ENCODE assay signal across 25 cellular contexts in genomic region chr17:10304758-10305300, GRCh38.
"Had no signal": no experiment of that assay in that cellular context is flagged by ENCODE, and none has a peak within 500 bp of the region (broad histone marks: within the 10 kb centered on the region; RNA-seq: fewer than 3 reads in every experiment).

No MANE protein-coding gene starts in this region.

- H3K27ac ChIP-seq: brain microvascular endothelial cell, coronary artery, dorsolateral prefrontal cortex, esophagus muscularis mucosa, foreskin keratinocyte, gastrocnemius medialis had no signal

- H3K27me3 Mint-ChIP-seq: activated CD4-positive, alpha-beta T cell treated with anti-CD3 and anti-CD28 coated beads, Interleukin-2, amount 10 ng/mL, durations not matched to agents 24 days and 14 days; activated naive CD4-positive, alpha-beta T cell treated with anti-CD3 and anti-CD28 coated beads, Interleukin-2, amount 10 ng/mL, durations not matched to agents 7 days and 5 days had no signal

- H3K36me3 ChIP-seq: brain microvascular endothelial cell, esophagus muscularis mucosa, gastrocnemius medialis had no signal

- H3K4me3 Mint-ChIP-seq: activated CD4-positive, alpha-beta memory T cell treated with anti-CD3 and anti-CD28 coated beads for 36 hours; activated CD4-positive, alpha-beta T cell treated with anti-CD3 and anti-CD28 coated beads for 36 hours; activated CD4-positive, alpha-beta T cell treated with anti-CD3 and anti-CD28 coated beads, Interleukin-2, amount 10 ng/mL, durations not matched to agents 24 days and 14 days; activated naive CD4-positive, alpha-beta T cell treated with anti-CD3 and anti-CD28 coated beads, Interleukin-2, amount 10 ng/mL, durations not matched to agents 7 days and 5 days; activated naive CD8-positive, alpha-beta T cell treated with anti-CD3 and anti-CD28 coated beads, Interleukin-2, amount 10 ng/mL, durations not matched to agents 7 days and 5 days; activated T-cell treated with anti-CD3 and anti-CD28 coated beads, Interleukin-2, amount 50 U/mL, for 24 hours; activated T-cell treated with anti-CD3 and anti-CD28 coated beads, Interleukin-2, amount 50 U/mL, for 72 hours; central memory CD8-positive, alpha-beta T cell; dendritic cell treated with granulocyte-macrophage colony-stimulating factor and Interleukin-4, amounts not matched to agents 40 ng/mL and 50 ng/mL, for 4 days had no signal

- DNase-seq: activated CD4-positive, alpha-beta memory T cell treated with anti-CD3 and anti-CD28 coated beads for 36 hours; activated CD4-positive, alpha-beta T cell treated with anti-CD3 and anti-CD28 coated beads for 36 hours; activated CD4-positive, alpha-beta T cell treated with anti-CD3 and anti-CD28 coated beads, Interleukin-2, amount 10 ng/mL, durations not matched to agents 24 days and 14 days; activated CD4-positive, CD25-positive, alpha-beta regulatory T cell; activated CD4-positive, CD25-positive, alpha-beta regulatory T cell treated with anti-CD3 and anti-CD28 coated beads, Interleukin-2, amount 50 U/mL, for 72 hours; activated CD8-positive, alpha-beta memory T cell treated with anti-CD3 and anti-CD28 coated beads, Interleukin-2, amount 50 U/mL, for 48 hours; activated gamma-delta T cell; activated naive CD4-positive, alpha-beta T cell; activated naive CD4-positive, alpha-beta T cell treated with anti-CD3 and anti-CD28 coated beads, Interleukin-2, amount 10 ng/mL, durations not matched to agents 7 days and 5 days; activated naive CD8-positive, alpha-beta T cell treated with anti-CD3 and anti-CD28 coated beads, Interleukin-2, amount 10 ng/mL, durations not matched to agents 7 days and 5 days; activated T-cell treated with anti-CD3 and anti-CD28 coated beads for 4 hours; activated T-cell treated with anti-CD3 and anti-CD28 coated beads, Interleukin-2, amount 50 U/mL, for 24 hours; activated T-cell treated with anti-CD3 and anti-CD28 coated beads, Interleukin-2, amount 50 U/mL, for 72 hours; brain microvascular endothelial cell; dorsolateral prefrontal cortex; effector memory CD4-positive, alpha-beta T cell; erythroblast; foreskin keratinocyte; gastrocnemius medialis; T-helper 2 cell had no signal

- H3K4me1 ChIP-seq: esophagus muscularis mucosa, foreskin keratinocyte, gastrocnemius medialis had no signal

- H3K4me3 ChIP-seq: coronary artery, dorsolateral prefrontal cortex, esophagus muscularis mucosa, gastrocnemius medialis had no signal

- H3K9me3 ChIP-seq: esophagus muscularis mucosa, gastrocnemius medialis had no signal

- H3K27me3 ChIP-seq: brain microvascular endothelial cell, foreskin keratinocyte, gastrocnemius medialis had no signal

- H3K36me3 Mint-ChIP-seq: activated CD4-positive, alpha-beta memory T cell treated with anti-CD3 and anti-CD28 coated beads for 36 hours; activated naive CD4-positive, alpha-beta T cell treated with anti-CD3 and anti-CD28 coated beads, Interleukin-2, amount 10 ng/mL, durations not matched to agents 7 days and 5 days; activated naive CD4-positive, alpha-beta T cell treated with anti-CD3 and anti-CD28 coated beads, Interleukin-2, amount 50 U/mL, for 72 hours; activated naive CD8-positive, alpha-beta T cell treated with anti-CD3 and anti-CD28 coated beads, Interleukin-2, amount 10 ng/mL, durations not matched to agents 7 days and 5 days had no signal

- ATAC-seq: activated CD4-positive, alpha-beta T cell treated with anti-CD3 and anti-CD28 coated beads for 36 hours; activated naive CD4-positive, alpha-beta T cell treated with anti-CD3 and anti-CD28 coated beads, Interleukin-2, amount 50 U/mL, for 72 hours; activated T-cell treated with anti-CD3 and anti-CD28 coated beads, Interleukin-2, amount 50 U/mL, for 72 hours; foreskin keratinocyte; gastrocnemius medialis had no signal

- H3K9me3 Mint-ChIP-seq: activated CD4-positive, alpha-beta memory T cell treated with anti-CD3 and anti-CD28 coated beads for 36 hours; activated CD4-positive, alpha-beta T cell treated with anti-CD3 and anti-CD28 coated beads, Interleukin-2, amount 10 ng/mL, durations not matched to agents 24 days and 14 days; activated naive CD4-positive, alpha-beta T cell treated with anti-CD3 and anti-CD28 coated beads, Interleukin-2, amount 50 U/mL, for 72 hours; activated naive CD8-positive, alpha-beta T cell treated with anti-CD3 and anti-CD28 coated beads, Interleukin-2, amount 10 ng/mL, durations not matched to agents 7 days and 5 days; activated T-cell treated with anti-CD3 and anti-CD28 coated beads, Interleukin-2, amount 50 U/mL, for 24 hours; activated T-cell treated with anti-CD3 and anti-CD28 coated beads, Interleukin-2, amount 50 U/mL, for 72 hours; central memory CD8-positive, alpha-beta T cell; dendritic cell treated with granulocyte-macrophage colony-stimulating factor and Interleukin-4, amounts not matched to agents 40 ng/mL and 50 ng/mL, for 4 days had no signal

- H3K27ac Mint-ChIP-seq: activated CD4-positive, alpha-beta memory T cell treated with anti-CD3 and anti-CD28 coated beads for 36 hours; activated CD4-positive, alpha-beta T cell treated with anti-CD3 and anti-CD28 coated beads for 36 hours; activated CD4-positive, alpha-beta T cell treated with anti-CD3 and anti-CD28 coated beads, Interleukin-2, amount 10 ng/mL, durations not matched to agents 24 days and 14 days; activated naive CD4-positive, alpha-beta T cell treated with anti-CD3 and anti-CD28 coated beads, Interleukin-2, amount 10 ng/mL, durations not matched to agents 7 days and 5 days; activated naive CD4-positive, alpha-beta T cell treated with anti-CD3 and anti-CD28 coated beads, Interleukin-2, amount 50 U/mL, for 72 hours; activated naive CD8-positive, alpha-beta T cell treated with anti-CD3 and anti-CD28 coated beads, Interleukin-2, amount 10 ng/mL, durations not matched to agents 7 days and 5 days; activated T-cell treated with anti-CD3 and anti-CD28 coated beads, Interleukin-2, amount 50 U/mL, for 24 hours; activated T-cell treated with anti-CD3 and anti-CD28 coated beads, Interleukin-2, amount 50 U/mL, for 72 hours; dendritic cell treated with granulocyte-macrophage colony-stimulating factor and Interleukin-4, amounts not matched to agents 40 ng/mL and 50 ng/mL, for 4 days had no signal

- H3K4me1 Mint-ChIP-seq: activated CD4-positive, alpha-beta T cell treated with anti-CD3 and anti-CD28 coated beads for 36 hours; activated CD4-positive, alpha-beta T cell treated with anti-CD3 and anti-CD28 coated beads, Interleukin-2, amount 10 ng/mL, durations not matched to agents 24 days and 14 days; activated naive CD4-positive, alpha-beta T cell treated with anti-CD3 and anti-CD28 coated beads, Interleukin-2, amount 10 ng/mL, durations not matched to agents 7 days and 5 days; activated naive CD8-positive, alpha-beta T cell treated with anti-CD3 and anti-CD28 coated beads, Interleukin-2, amount 10 ng/mL, durations not matched to agents 7 days and 5 days; central memory CD8-positive, alpha-beta T cell had no signal
